23 cellular contexts compared by ENCODE assay signal in the genomic region with DNA sequence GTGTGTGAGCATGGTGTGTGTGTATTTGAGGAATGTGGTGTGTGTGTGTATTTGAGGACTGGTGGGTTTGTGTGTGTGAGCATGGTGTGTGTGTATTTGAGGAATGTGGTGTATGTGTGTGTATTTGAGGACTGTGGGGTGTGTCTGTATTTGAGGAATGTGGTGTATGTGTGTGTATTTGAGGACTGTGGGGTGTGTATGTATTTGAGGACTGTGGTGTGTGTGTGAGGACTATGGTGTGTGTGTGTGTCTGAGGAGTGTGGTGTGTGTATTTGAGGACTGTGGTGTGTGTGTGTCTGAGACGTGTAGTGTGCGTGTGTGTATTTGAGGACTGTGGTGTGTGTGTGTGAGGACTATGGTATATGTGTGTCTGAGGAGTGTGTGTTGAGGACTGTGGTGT. TPM values are rescaled to one million over a fixed set of nuclear protein-coding genes. Genes with fewer than 3 reads are reported as not detected.
"Had no signal": no experiment of that assay in that cellular context is flagged by ENCODE, and none has a peak within 500 bp of the region (broad histone marks: within the 10 kb centered on the region; RNA-seq: fewer than 3 reads in every experiment).

No MANE protein-coding gene starts in this region.

- ATAC-seq: activated naive CD4-positive, alpha-beta T cell treated with anti-CD3 and anti-CD28 coated beads, Interleukin-2, amount 50 U/mL, for 72 hours; effector memory CD8-positive, alpha-beta T cell; stimulated activated naive CD8-positive, alpha-beta T cell treated with anti-CD3 and anti-CD28 coated beads, Interleukin-15, amount 100 ng/mL, for 72 hours had no signal

- H3K27ac ChIP-seq: adrenal gland, cardiac muscle cell, esophagus squamous epithelium, hepatocyte, right atrium auricular region, WERI-Rb-1 had no signal

- H2AFZ ChIP-seq: hepatocyte had no signal

- H3K9me3 ChIP-seq: adrenal gland, esophagus squamous epithelium, right atrium auricular region had no signal

- H3K79me2 ChIP-seq: hepatocyte had no signal

- H3K4me2 ChIP-seq: hepatocyte, smooth muscle cell had no signal

- DNase-seq: activated CD4-positive, alpha-beta T cell treated with anti-CD3 and anti-CD28 coated beads for 1 hour; activated CD4-positive, alpha-beta T cell treated with anti-CD3 and anti-CD28 coated beads, Interleukin-2, amount 50 U/mL, for 4 hours; activated gamma-delta T cell; adrenal gland; effector memory CD8-positive, alpha-beta T cell; esophagus squamous epithelium; foreskin fibroblast; left colon; stimulated activated CD4-positive, alpha-beta T cell treated with anti-CD3 and anti-CD28 coated beads, Interleukin-4, amount 100 ng/mL, for 1 hour; stimulated activated naive CD8-positive, alpha-beta T cell treated with anti-CD3 and anti-CD28 coated beads, Interleukin-15, amount 100 ng/mL, for 72 hours; SW 1271; WERI-Rb-1 had no signal

- H3K4me3 ChIP-seq: adrenal gland, cardiac muscle cell, esophagus squamous epithelium, hepatocyte, lung, right atrium auricular region, smooth muscle cell had no signal

- H3K4me1 ChIP-seq: adrenal gland, esophagus squamous epithelium, right atrium auricular region had no signal

- H3K36me3 ChIP-seq: adrenal gland, cardiac muscle cell, esophagus squamous epithelium, right atrium auricular region, WERI-Rb-1 had no signal

- H3K27me3 ChIP-seq: adrenal gland, cardiac muscle cell, hepatocyte, right atrium auricular region had no signal

RNA-seq across cellular contexts. Expression of a gene that starts 18.0 kb away (rescaled TPM):
- total RNA-seq: activated CD8-positive, alpha-beta memory T cell treated with anti-CD3 and anti-CD28 coated beads for 36 hours; activated naive CD4-positive, alpha-beta T cell treated with anti-CD3 and anti-CD28 coated beads, Interleukin-2, amount 50 U/mL, for 72 hours; cardiac muscle cell; dermis microvascular lymphatic vessel endothelial cell; esophagus squamous epithelium; glomerular endothelial cell; hepatocyte; left colon; lung; osteoblast; right atrium auricular region; smooth muscle cell; T-helper 2 cell treated with Interferon-gamma antibody and Interleukin-4, amounts not matched to agents 100 ng/mL and 5 ng/mL, for 36 hours had no signal
- polyA plus RNA-seq: cardiac muscle cell, hepatocyte, smooth muscle cell had no signal
